In genomic region chr20:19935842-19936241, GRCh38 we compare ENCODE assay signal across 9 cellular contexts.
DNase-seq lines count a peak whose midpoint lies in the region; ATAC-seq, FAIRE-seq and TF ChIP-seq lines count a peak whose summit lies in the region.
"Had no signal": no experiment of that assay in that cellular context is flagged by ENCODE, and none has a peak within 500 bp of the region (broad histone marks: within the 10 kb centered on the region; RNA-seq: fewer than 3 reads in every experiment).

No MANE protein-coding gene starts in this region.

- DNase-seq in HPDE6-E6E7 (ENCODE audit: extremely low spot score) = peak; percentile 83
- no peak for DNase-seq in SK-N-MC (ENCODE audit: low read depth, low spot score)
- DNase-seq in keratinocyte (ENCODE audit: low read depth, low spot score) = no peak
- peak in 1 of 2 donors; percentile 72 for DNase-seq in suprapubic skin (ENCODE audit: low spot score in 2 of 2)
- DNase-seq in activated naive CD4-positive, alpha-beta T cell treated with anti-CD3 and anti-CD28 coated beads, Interleukin-2, amount 50 U/mL, for 16 hours = no peak
- no peak for DNase-seq in activated CD8-positive, alpha-beta memory T cell treated with anti-CD3 and anti-CD28 coated beads, Interleukin-2, amount 10 ng/mL, durations not matched to agents 7 days and 5 days
- DNase-seq: activated effector memory CD4-positive, alpha-beta T cell treated with Interleukin-2 at 50 U/mL for 16 hours had no signal

- H3K27me3 ChIP-seq in keratinocyte (ENCODE audit: control insufficient read depth, extremely low read depth, insufficient read depth, low read length) (no peaks in the 10 kb centered on the region), suprapubic skin (no peaks in the 10 kb centered on the region)

- no peak for TF ChIP-seq CTCF in keratinocyte (optimal IDR thresholded peaks at IDR 0.05 in 1 of 3, IDR thresholded peaks at IDR 0.05 in 1 of 3, conservative IDR thresholded peaks at IDR 0.05 in 1 of 3; ENCODE audit: extremely low read depth in 1 of 3, insufficient read depth in 2 of 3, low read length in 3 of 3)
- no peak for TF ChIP-seq CTCF in suprapubic skin (IDR thresholded peaks at IDR 0.05)

- H3K27ac ChIP-seq in SK-N-MC = no peak overlapping the region
- peak overlapping the region; percentile 97 for H3K27ac ChIP-seq in keratinocyte (ENCODE audit: control insufficient read depth, insufficient read depth, low read length)
- H3K27ac ChIP-seq in suprapubic skin = peak overlapping the region; percentile 93

- H3K4me2 ChIP-seq in keratinocyte (ENCODE audit: control insufficient read depth, extremely low read depth, insufficient read depth, low read depth, low read length) = peak overlapping the region; percentile 96

- H3K9me1 ChIP-seq in keratinocyte (ENCODE audit: control insufficient read depth, extremely low read depth, insufficient read depth, low read length) = no peaks in the 10 kb centered on the region

- peaks cover 35% of the 10 kb centered on the region for H3K4me1 ChIP-seq in keratinocyte (ENCODE audit: control insufficient read depth, extremely low read depth, insufficient read depth, low read length)
- H3K4me1 ChIP-seq in suprapubic skin = peaks cover 85% of the 10 kb centered on the region

- H3K27me3 Mint-ChIP-seq in activated CD8-positive, alpha-beta memory T cell treated with anti-CD3 and anti-CD28 coated beads, Interleukin-2, amount 10 ng/mL, durations not matched to agents 7 days and 5 days = peaks cover 73% of the 10 kb centered on the region

- H3K36me3 Mint-ChIP-seq in activated CD8-positive, alpha-beta memory T cell treated with anti-CD3 and anti-CD28 coated beads, Interleukin-2, amount 10 ng/mL, durations not matched to agents 7 days and 5 days = peaks cover 1% of the 10 kb centered on the region

- 32% methylated on average over 7 of the region's 7 CpGs for WGBS in suprapubic skin

- dilution Hi-C loops in keratinocyte (cut with MboI; ENCODE audit: extremely low pct_ligation_motif_present, low sequenced_read_pairs) = no loop called here

- no peak overlapping the region for H3K27ac Mint-ChIP-seq in activated CD8-positive, alpha-beta memory T cell treated with anti-CD3 and anti-CD28 coated beads, Interleukin-2, amount 10 ng/mL, durations not matched to agents 7 days and 5 days

- peak; percentile 88 for FAIRE-seq in keratinocyte (lab: Jason Lieb, UNC)
- FAIRE-seq: K562 had no signal

- H3K9me3 ChIP-seq in SK-N-MC (ENCODE audit: low read depth, low read length) = no peaks in the 10 kb centered on the region
- no peaks in the 10 kb centered on the region for H3K9me3 ChIP-seq in keratinocyte (ENCODE audit: control insufficient read depth, low read depth, low read length)
- H3K9me3 ChIP-seq in suprapubic skin = no peaks in the 10 kb centered on the region

- H4K20me1 ChIP-seq in keratinocyte (ENCODE audit: control insufficient read depth, extremely low read depth, insufficient read depth, low read length) = no peaks in the 10 kb centered on the region

- H3K4me1 Mint-ChIP-seq in activated CD8-positive, alpha-beta memory T cell treated with anti-CD3 and anti-CD28 coated beads, Interleukin-2, amount 10 ng/mL, durations not matched to agents 7 days and 5 days = peaks cover 15% of the 10 kb centered on the region

- H3K4me3 ChIP-seq in SK-N-MC = peak overlapping the region; percentile 68; the same call in 1 of the 2 replicates
- peak overlapping the region; percentile 38 to 91 (median 88) for H3K4me3 ChIP-seq in keratinocyte (ENCODE audit: control insufficient read depth in 2 of 3, extremely low read depth in 1 of 3, insufficient read depth in 2 of 3, low read depth in 1 of 3, low read length in 3 of 3)
- peak overlapping the region; percentile 45 for H3K4me3 ChIP-seq in suprapubic skin
- H3K4me3 ChIP-seq: K562 had no signal

- H3K9me3 Mint-ChIP-seq in activated CD8-positive, alpha-beta memory T cell treated with anti-CD3 and anti-CD28 coated beads, Interleukin-2, amount 10 ng/mL, durations not matched to agents 7 days and 5 days (ENCODE audit: low read depth) = no peaks in the 10 kb centered on the region

- H3K36me3 ChIP-seq in SK-N-MC (ENCODE audit: insufficient read depth, low read length) (no peaks in the 10 kb centered on the region), keratinocyte (ENCODE audit: control insufficient read depth in 2 of 2, extremely low read depth in 1 of 2, insufficient read depth in 2 of 2, low read length in 2 of 2) (peaks cover 5 to 7% of the 10 kb centered on the region in 2 experiments), suprapubic skin (peaks cover 4% of the 10 kb centered on the region)

- TF ChIP-seq POLR2A in suprapubic skin (IDR thresholded peaks at IDR 0.05) = no peak

- ATAC-seq in GM21576 (IDR thresholded peaks at IDR 0.05; ENCODE audit: unreplicated experiment) = no peak
- no peak for ATAC-seq in activated CD8-positive, alpha-beta memory T cell treated with anti-CD3 and anti-CD28 coated beads, Interleukin-2, amount 10 ng/mL, durations not matched to agents 7 days and 5 days
- ATAC-seq: K562 had no signal

- no peak for TF ChIP-seq EP300 in suprapubic skin (IDR thresholded peaks at IDR 0.05)

- H3K79me2 ChIP-seq in keratinocyte (ENCODE audit: control insufficient read depth, insufficient read depth, low read length) = peaks cover 17% of the 10 kb centered on the region

- H3K4me3 Mint-ChIP-seq in activated CD8-positive, alpha-beta memory T cell treated with anti-CD3 and anti-CD28 coated beads, Interleukin-2, amount 10 ng/mL, durations not matched to agents 7 days and 5 days = no peak overlapping the region

- CTCF ChIA-PET in activated CD8-positive, alpha-beta memory T cell treated with anti-CD3 and anti-CD28 coated beads, Interleukin-2, amount 10 ng/mL, durations not matched to agents 7 days and 5 days (lab: Charles Lee) = no interaction called here

- H3K9ac ChIP-seq in SK-N-MC (ENCODE audit: insufficient read length) = no peak overlapping the region
- peak overlapping the region; percentile 88 for H3K9ac ChIP-seq in keratinocyte (ENCODE audit: control insufficient read depth, extremely low read depth, insufficient read depth, low read length)

- H2AFZ ChIP-seq in keratinocyte (ENCODE audit: control insufficient read depth, low read length) = peak overlapping the region; percentile 20
